Comparison of ENCODE assay signal across 9 cellular contexts in genomic region chr1:46166521-46167462, GRCh38. TPM values are rescaled to one million over a fixed set of nuclear protein-coding genes. Genes with fewer than 3 reads are reported as not detected.
DNase-seq lines count a peak whose midpoint lies in the region; ATAC-seq, FAIRE-seq and TF ChIP-seq lines count a peak whose summit lies in the region.
"Had no signal": no experiment of that assay in that cellular context is flagged by ENCODE, and none has a peak within 500 bp of the region (broad histone marks: within the 10 kb centered on the region; RNA-seq: fewer than 3 reads in every experiment).

No MANE protein-coding gene starts in this region.

- peak; percentile 55 for ATAC-seq in GM21390 (IDR thresholded peaks at IDR 0.05; ENCODE audit: unreplicated experiment)
- ATAC-seq in naive B cell (ENCODE audit: low read depth in 2 of 2): peak; percentile 77 to 83
- no peak for ATAC-seq in thoracic aorta (ENCODE audit: insufficient number of reproducible peaks, low FRiP score, low read depth)
- ATAC-seq in GM19351 (IDR thresholded peaks at IDR 0.05; ENCODE audit: unreplicated experiment): no peak

- H3K27me3 ChIP-seq in dorsolateral prefrontal cortex (peaks cover 0 to 3% (median 0%) of the 10 kb centered on the region in 45 donors), thoracic aorta (replicated peaks; ENCODE audit: insufficient read depth) (no peaks in the 10 kb centered on the region)

- H3K4me3 Mint-ChIP-seq in naive B cell: peak overlapping the region; percentile 81 to 94 (median 92)

- TF ChIP-seq POLR2A in H54 (IDR thresholded peaks at IDR 0.05; ENCODE audit: low read depth, low read length): no peak

- FAIRE-seq in H54 (lab: Jason Lieb, UNC): no peak

- no peaks in the 10 kb centered on the region for H3K36me3 ChIP-seq in thoracic aorta

- peaks cover 0 to 14% of the 10 kb centered on the region in 2 donors for H3K4me1 ChIP-seq in thoracic aorta (ENCODE audit: control insufficient read depth in 1 of 2, low read depth in 2 of 2)

- TF ChIP-seq CTCF in dorsolateral prefrontal cortex (IDR thresholded peaks at IDR 0.05 in 54 of 56, conservative IDR thresholded peaks at IDR 0.05 in 2 of 56; ENCODE audit: low read depth in 1 of 56, partially characterized antibody in 56 of 56) (no peak), thoracic aorta (IDR thresholded peaks at IDR 0.05) (no peak)

- H3K36me3 Mint-ChIP-seq in naive B cell: no peaks in the 10 kb centered on the region

- peak overlapping the region in 57 of 59 donors; percentile 8 to 98 (median 72) for H3K27ac ChIP-seq in dorsolateral prefrontal cortex
- H3K27ac ChIP-seq in thoracic aorta: no peak overlapping the region

- intact Hi-C loops in dorsolateral prefrontal cortex (cut with DNase I): no loop called here

- H3K27me3 Mint-ChIP-seq in naive B cell: peaks cover 0 to 25% (median 24%) of the 10 kb centered on the region in 3 donors

- H3K4me3 ChIP-seq in dorsolateral prefrontal cortex (peak overlapping the region; percentile 34 to 71 (median 56)), thoracic aorta (peak overlapping the region; percentile 79)

- H3K9me3 Mint-ChIP-seq in naive B cell: no peaks in the 10 kb centered on the region

- DNase-seq in activated CD4-positive, alpha-beta T cell treated with anti-CD3 and anti-CD28 coated beads for 48 hours: peak; percentile 49
- DNase-seq in dorsolateral prefrontal cortex (peak in 5 of 10 donors; percentile 27 to 60 (median 51)), naive B cell (peak; percentile 33), thoracic aorta (ENCODE audit: low spot score) (no peak), HK-2 (ENCODE audit: unreplicated experiment) (no peak), H54 (ENCODE audit: insufficient read length, low spot score) (no peak)

- peaks cover 16 to 22% (median 20%) of the 10 kb centered on the region in 3 donors for H3K4me1 Mint-ChIP-seq in naive B cell

- no peaks in the 10 kb centered on the region for H3K9me3 ChIP-seq in thoracic aorta

- H3K27ac Mint-ChIP-seq in naive B cell: peak overlapping the region; percentile 60 to 80 (median 62)

RNA-seq across cellular contexts. Expression of gene TSPAN1, which starts 8.1 kb away (rescaled TPM):
- 1 to 10 TPM in 113 of 120 experiments, under 1 TPM in 7; 0.32 to 5.8 (median 2.6) TPM for total RNA-seq in dorsolateral prefrontal cortex
- not detected for polyA plus RNA-seq in naive B cell (ENCODE audit: low read depth in 6 of 6)
- total RNA-seq in thoracic aorta: 1 to 10 TPM; 3.1 to 7.0 TPM

RNA-seq across cellular contexts. Expression of gene P3R3URF, which starts 9.5 kb away (rescaled TPM):
- total RNA-seq in dorsolateral prefrontal cortex (not detected), thoracic aorta (not detected)
- polyA plus RNA-seq in naive B cell (ENCODE audit: low read depth in 6 of 6): not detected
- total RNA-seq: RPMI7951 had no signal

RNA-seq across cellular contexts. Expression of gene POMGNT1, which starts 31.4 kb away (rescaled TPM):
- total RNA-seq in dorsolateral prefrontal cortex: 100 to 1,000 TPM in 32 of 120 experiments, 10 to 100 TPM in 88; 58.7 to 145 (median 92.1) TPM
- polyA plus RNA-seq in naive B cell (ENCODE audit: low read depth in 6 of 6): 10 to 100 TPM in 5 of 6 donors, 1 to 10 TPM in 1; 4.2 to 26.6 (median 20.0) TPM
- 10 to 100 TPM; 53.8 to 66.9 TPM for total RNA-seq in thoracic aorta

RNA-seq across cellular contexts. Expression of gene PIK3R3, which starts 34.4 kb away (rescaled TPM):
- total RNA-seq in dorsolateral prefrontal cortex (10 to 100 TPM; 17.6 to 51.8 (median 34.2) TPM), thoracic aorta (10 to 100 TPM in 1 of 2 donors, 1 to 10 TPM in 1; 9.5 to 30.1 TPM)
- under 1 TPM in 3 of 6 donors, not detected in 3; 0.11 to 0.31 (median 0.25) TPM for polyA plus RNA-seq in naive B cell (ENCODE audit: low read depth in 6 of 6)

RNA-seq across cellular contexts. Expression of gene LURAP1, which starts 36.3 kb away (rescaled TPM):
- 10 to 100 TPM; 15.7 to 34.1 (median 24.1) TPM for total RNA-seq in dorsolateral prefrontal cortex
- polyA plus RNA-seq in naive B cell (ENCODE audit: low read depth in 6 of 6): not detected
- 10 to 100 TPM; 22.9 to 27.5 TPM for total RNA-seq in thoracic aorta

Comparison
In these comparisons a context has a peak if more than half of its experiments do, and no peak if none do; other contexts are left out.
1. ATAC-seq: peak in GM21390 (single experiment) and naive B cell (2 of 2); none in thoracic aorta (single experiment) and GM19351 (single experiment).
2. DNase-seq: peak in activated CD4-positive, alpha-beta T cell treated with anti-CD3 and anti-CD28 coated beads for 48 hours (single experiment) and naive B cell (single experiment); none in thoracic aorta (single experiment), HK-2 (single experiment) and H54 (single experiment).
3. H3K27ac ChIP-seq: peak in dorsolateral prefrontal cortex (57 of 59); none in thoracic aorta (0 of 2).